In genomic region chr7:17530741-17531417, GRCh38 we compare ENCODE assay signal across 8 cellular contexts.
A peak's percentile ranks its signal among the peaks of the same experiment; 100 is the strongest.
DNase-seq lines count a peak whose midpoint lies in the region; ATAC-seq and FAIRE-seq lines count a peak whose summit lies in the region.

No MANE protein-coding gene starts in this region.

- no peaks in the 10 kb centered on the region for H3K36me3 Mint-ChIP-seq in activated CD4-positive, alpha-beta T cell treated with anti-CD3 and anti-CD28 coated beads for 36 hours (ENCODE audit: low read depth)
- H3K36me3 Mint-ChIP-seq in activated naive CD8-positive, alpha-beta T cell treated with anti-CD3 and anti-CD28 coated beads, Interleukin-2, amount 50 U/mL, for 24 hours (ENCODE audit: low read depth), result no peaks in the 10 kb centered on the region
- no peaks in the 10 kb centered on the region for H3K36me3 Mint-ChIP-seq in activated naive CD4-positive, alpha-beta T cell treated with anti-CD3 and anti-CD28 coated beads, Interleukin-2, amount 50 U/mL, for 72 hours

- H3K4me1 Mint-ChIP-seq in activated CD4-positive, alpha-beta T cell treated with anti-CD3 and anti-CD28 coated beads for 36 hours, result no peaks in the 10 kb centered on the region
- no peaks in the 10 kb centered on the region for H3K4me1 Mint-ChIP-seq in activated naive CD8-positive, alpha-beta T cell treated with anti-CD3 and anti-CD28 coated beads, Interleukin-2, amount 50 U/mL, for 24 hours

- CTCF ChIA-PET in activated CD4-positive, alpha-beta T cell treated with anti-CD3 and anti-CD28 coated beads for 36 hours (lab: Charles Lee), result interaction anchor here (0.7 to 1.3 kb wide), 4 partner anchors 12 to 576 kb away, joined by 3 to 4 read pairs (median 3); no protein-coding TSS in a partner anchor

- FAIRE-seq in HTR-8/SVneo (lab: Jason Lieb, UNC), result no peak

- peak; percentile 61 for ATAC-seq in activated CD4-positive, alpha-beta T cell treated with anti-CD3 and anti-CD28 coated beads for 36 hours
- ATAC-seq in HG03135 (IDR thresholded peaks at IDR 0.05; ENCODE audit: unreplicated experiment), result peak; percentile 67
- ATAC-seq in activated naive CD8-positive, alpha-beta T cell treated with anti-CD3 and anti-CD28 coated beads, Interleukin-2, amount 50 U/mL, for 24 hours, result peak; percentile 36
- ATAC-seq in activated naive CD4-positive, alpha-beta T cell treated with anti-CD3 and anti-CD28 coated beads, Interleukin-2, amount 50 U/mL, for 72 hours, result no peak

- intact Hi-C loops in activated CD4-positive, alpha-beta T cell treated with anti-CD3 and anti-CD28 coated beads for 36 hours (cut with DNase I, micrococcal nuclease), result loop anchor here (1.0 to 2.0 kb wide), 3 partner anchors 228 to 549 kb away; partner anchors contain the start of gene AHR (in 1 of the 2)

- POLR2A ChIA-PET in activated CD4-positive, alpha-beta T cell treated with anti-CD3 and anti-CD28 coated beads for 36 hours (lab: Charles Lee), result no interaction called here

- no peak overlapping the region for H3K4me3 Mint-ChIP-seq in activated CD4-positive, alpha-beta T cell treated with anti-CD3 and anti-CD28 coated beads for 36 hours
- no peak overlapping the region for H3K4me3 Mint-ChIP-seq in activated naive CD8-positive, alpha-beta T cell treated with anti-CD3 and anti-CD28 coated beads, Interleukin-2, amount 50 U/mL, for 24 hours

- H3K9me3 Mint-ChIP-seq in activated CD4-positive, alpha-beta T cell treated with anti-CD3 and anti-CD28 coated beads for 36 hours (ENCODE audit: low read depth), result no peaks in the 10 kb centered on the region
- no peaks in the 10 kb centered on the region for H3K9me3 Mint-ChIP-seq in activated naive CD8-positive, alpha-beta T cell treated with anti-CD3 and anti-CD28 coated beads, Interleukin-2, amount 50 U/mL, for 24 hours
- no peaks in the 10 kb centered on the region for H3K9me3 Mint-ChIP-seq in activated naive CD4-positive, alpha-beta T cell treated with anti-CD3 and anti-CD28 coated beads, Interleukin-2, amount 50 U/mL, for 72 hours

- H3K27me3 Mint-ChIP-seq in activated CD4-positive, alpha-beta T cell treated with anti-CD3 and anti-CD28 coated beads for 36 hours, result peaks cover 4% of the 10 kb centered on the region
- H3K27me3 Mint-ChIP-seq in activated naive CD8-positive, alpha-beta T cell treated with anti-CD3 and anti-CD28 coated beads, Interleukin-2, amount 50 U/mL, for 24 hours, result peaks cover 6% of the 10 kb centered on the region

- no peak overlapping the region for H3K27ac Mint-ChIP-seq in activated CD4-positive, alpha-beta T cell treated with anti-CD3 and anti-CD28 coated beads for 36 hours
- H3K27ac Mint-ChIP-seq in activated naive CD8-positive, alpha-beta T cell treated with anti-CD3 and anti-CD28 coated beads, Interleukin-2, amount 50 U/mL, for 24 hours, result no peak overlapping the region
- no peak overlapping the region for H3K27ac Mint-ChIP-seq in activated naive CD4-positive, alpha-beta T cell treated with anti-CD3 and anti-CD28 coated beads, Interleukin-2, amount 50 U/mL, for 72 hours

- no peak for DNase-seq in activated CD4-positive, alpha-beta T cell treated with anti-CD3 and anti-CD28 coated beads for 36 hours
- DNase-seq in activated CD4-positive, alpha-beta T cell treated with anti-CD3 and anti-CD28 coated beads for 1 hour, result no peak
- no peak for DNase-seq in activated naive CD8-positive, alpha-beta T cell treated with anti-CD3 and anti-CD28 coated beads, Interleukin-2, amount 50 U/mL, for 24 hours
- DNase-seq in myocyte (ENCODE audit: low read depth), result peak; percentile 46
- DNase-seq in HTR-8/SVneo (ENCODE audit: insufficient read length, low spot score), result no peak
- no peak for DNase-seq in activated naive CD4-positive, alpha-beta T cell treated with anti-CD3 and anti-CD28 coated beads, Interleukin-2, amount 50 U/mL, for 72 hours (ENCODE audit: low spot score in 2 of 2)
- DNase-seq in NCI-H2196 treated with DMSO at 0.1 percent for 48 hours (lab: John Stamatoyannopoulos, UW; ENCODE audit: unreplicated experiment), result no peak

Comparison
In these comparisons a context has a peak if more than half of its experiments do, and no peak if none do; other contexts are left out.
1. ATAC-seq: peak in activated CD4-positive, alpha-beta T cell treated with anti-CD3 and anti-CD28 coated beads for 36 hours (single experiment), HG03135 (single experiment) and activated naive CD8-positive, alpha-beta T cell treated with anti-CD3 and anti-CD28 coated beads, Interleukin-2, amount 50 U/mL, for 24 hours (single experiment); none in activated naive CD4-positive, alpha-beta T cell treated with anti-CD3 and anti-CD28 coated beads, Interleukin-2, amount 50 U/mL, for 72 hours (0 of 2).